Comparison of ENCODE assay signal across 14 cellular contexts in genomic region chr13:24452044-24452443, GRCh38.
DNase-seq lines count a peak whose midpoint lies in the region; ATAC-seq, FAIRE-seq and TF ChIP-seq lines count a peak whose summit lies in the region.
"Had no signal": no experiment of that assay in that cellular context is flagged by ENCODE, and none has a peak within 500 bp of the region (broad histone marks: within the 10 kb centered on the region; RNA-seq: fewer than 3 reads in every experiment).

No MANE protein-coding gene starts in this region.

- in situ Hi-C loops in GM12878 (cut with MboI), result no loop called here

- H3K36me3 ChIP-seq in GM12878 (ENCODE audit: control insufficient read depth in 2 of 2, insufficient read depth in 2 of 2, low read length in 1 of 2), result peaks cover 13 to 22% of the 10 kb centered on the region in 2 experiments
- peaks cover 3% of the 10 kb centered on the region for H3K36me3 ChIP-seq in kidney epithelial cell (ENCODE audit: control insufficient read depth, insufficient read depth, low read length)

- no peak overlapping the region for H3K4me3 ChIP-seq in GM12878
- H3K4me3 ChIP-seq in kidney epithelial cell (ENCODE audit: low read depth, low read length), result no peak overlapping the region
- H3K4me3 ChIP-seq: BLaER1 treated with 17β-estradiol and CSF1 and Interleukin-3, amounts not matched to agents 10 nM and 100 nM; K562 had no signal

- TSS peak; percentile 8 for BruUV-seq in GM12878 (replicated peaks; lab: Mats Ljungman, UMichigan)

- 95% methylated on average over 9 of the region's 9 CpGs for WGBS in GM12878 (ENCODE audit: insufficient coverage, insufficient replicate concordance, low lambda C conversion rate, missing lambda C conversion rate)

- RAD21 ChIA-PET in GM12878 (lab: Charles Lee; ENCODE audit: unreplicated experiment), result no interaction called here

- no peak for TF ChIP-seq EP300 in GM12878 (IDR thresholded peaks at IDR 0.05; ENCODE audit: borderline replicate concordance in 1 of 2, control insufficient read depth in 1 of 2, low read depth in 2 of 2, low read length in 2 of 2)

- H3K79me2 ChIP-seq in GM12878 (ENCODE audit: control insufficient read depth, insufficient read depth, low read length), result no peaks in the 10 kb centered on the region

- DNase-seq in GM12878 (ENCODE audit: low read depth, low spot score) (no peak), kidney epithelial cell (ENCODE audit: low read depth) (peak; percentile 0), mucosa of gallbladder (ENCODE audit: low spot score) (peak; percentile 28), midbrain (lab: John Stamatoyannopoulos, UW) (no peak), globus pallidus (ENCODE audit: low spot score) (no peak)
- DNase-seq: CD8-positive, alpha-beta memory T cell; COR-L47; DMS 273 treated with DMSO at 0.1 percent for 48 hours; GOT3; H7 had no signal

- POLR2A ChIA-PET in GM12878 (lab: Charles Lee), result no interaction called here

- TF ChIP-seq CTCF in GM12878 (IDR thresholded peaks at IDR 0.05 in 2 of 3, conservative IDR thresholded peaks at IDR 0.05 in 1 of 3; ENCODE audit: control insufficient read depth in 2 of 3, extremely low read depth in 1 of 3, insufficient read depth in 1 of 3, low read depth in 3 of 3, low read length in 3 of 3), result no peak
- no peak for TF ChIP-seq CTCF in kidney epithelial cell (IDR thresholded peaks at IDR 0.05; ENCODE audit: insufficient read depth, low read length, poor library complexity, severe bottlenecking)

- no peak overlapping the region for H3K4me2 ChIP-seq in GM12878 (ENCODE audit: control insufficient read depth, insufficient read depth)
- H3K4me2 ChIP-seq: BLaER1 treated with 17β-estradiol and CSF1 and Interleukin-3, amounts not matched to agents 10 nM and 100 nM had no signal

- H3K27ac ChIP-seq in GM12878 (ENCODE audit: control insufficient read depth, insufficient read depth), result no peak overlapping the region
- H3K27ac ChIP-seq: BLaER1 treated with 17β-estradiol and CSF1 and Interleukin-3, amounts not matched to agents 10 nM and 100 nM had no signal

- H3K9ac ChIP-seq in GM12878 (ENCODE audit: control insufficient read depth, insufficient read depth, low read length), result no peak overlapping the region
- H3K9ac ChIP-seq: BLaER1 treated with 17β-estradiol and CSF1 and Interleukin-3, amounts not matched to agents 10 nM and 100 nM had no signal

- intact Hi-C loops in GM12878 (cut with micrococcal nuclease; ENCODE audit: unreplicated experiment), result no loop called here

- H3K27me3 ChIP-seq in GM12878 (replicated peaks in 1 of 2; ENCODE audit: control insufficient read depth in 2 of 2, insufficient read depth in 2 of 2, low read length in 1 of 2) (no peaks in the 10 kb centered on the region), kidney epithelial cell (ENCODE audit: control insufficient read depth, insufficient read depth, low read length) (no peaks in the 10 kb centered on the region)
- H3K27me3 ChIP-seq: BLaER1 treated with 17β-estradiol and CSF1 and Interleukin-3, amounts not matched to agents 10 nM and 100 nM had no signal

- H3K9me3 ChIP-seq in GM12878 (replicated peaks; ENCODE audit: control insufficient read depth, insufficient read depth, low read length), result no peaks in the 10 kb centered on the region
- H3K9me3 ChIP-seq: BLaER1 treated with 17β-estradiol and CSF1 and Interleukin-3, amounts not matched to agents 10 nM and 100 nM had no signal

- ATAC-seq in GM12878 (no peak), HG03354 (IDR thresholded peaks at IDR 0.05; ENCODE audit: poor library complexity, severe bottlenecking, unreplicated experiment) (no peak)
- ATAC-seq: K562 had no signal

- FAIRE-seq in GM12878 (lab: Jason Lieb, UNC), result no peak
- FAIRE-seq: G401.6, K562 had no signal

- H2AFZ ChIP-seq in GM12878 (ENCODE audit: control insufficient read depth, low read depth, low read length), result no peak overlapping the region

- SMC1A ChIA-PET in GM12878 (lab: Charles Lee; ENCODE audit: uncharacterized antibody, unreplicated experiment), result no interaction called here

- CTCF ChIA-PET in GM12878 (lab: Yijun Ruan, JAX), result interaction anchor here (0.8 to 1.2 kb wide), 2 partner anchors 9 to 12 kb away, joined by 3 to 5 read pairs; no protein-coding TSS in a partner anchor

- no peaks in the 10 kb centered on the region for H4K20me1 ChIP-seq in GM12878 (ENCODE audit: control insufficient read depth, insufficient read depth)

- H3K4me1 ChIP-seq in GM12878 (ENCODE audit: control insufficient read depth, insufficient read depth, low read length), result no peaks in the 10 kb centered on the region
- H3K4me1 ChIP-seq: BLaER1 treated with 17β-estradiol and CSF1 and Interleukin-3, amounts not matched to agents 10 nM and 100 nM had no signal

- TF ChIP-seq POLR2A in GM12878 (IDR thresholded peaks at IDR 0.05; ENCODE audit: low read depth, low read length), result no peak

- no peak for TF ChIP-seq RAD21 in GM12878 (IDR thresholded peaks at IDR 0.05; ENCODE audit: insufficient read depth, low read depth, low read length)

TF ChIP-seq in GM12878, 131 proteins besides CTCF, POLR2A, EP300 and RAD21:
- no peak for TF ChIP-seq SMARCA5 (IDR thresholded peaks at IDR 0.05)
- no peak for TF ChIP-seq LARP7 (IDR thresholded peaks at IDR 0.05)
- no peak for TF ChIP-seq RELA (IDR thresholded peaks at IDR 0.05; ENCODE audit: borderline replicate concordance, partially characterized antibody)
- TF ChIP-seq IKZF1 (conservative IDR thresholded peaks at IDR 0.05), result no peak
- no peak for TF ChIP-seq STAT1 (conservative IDR thresholded peaks at IDR 0.05)
- no peak for TF ChIP-seq PKNOX1 (IDR thresholded peaks at IDR 0.05)
- TF ChIP-seq CBX5 (IDR thresholded peaks at IDR 0.05; ENCODE audit: low read depth), result no peak
- no peak for TF ChIP-seq USF2 (IDR thresholded peaks at IDR 0.05; ENCODE audit: borderline replicate concordance, low read depth, low read length)
- TF ChIP-seq ZNF687 (IDR thresholded peaks at IDR 0.05), result no peak
- no peak for TF ChIP-seq POU2F2 (IDR thresholded peaks at IDR 0.05; ENCODE audit: borderline replicate concordance, low read depth, low read length)

Comparison
In these comparisons a context has a peak if more than half of its experiments do, and no peak if none do; other contexts are left out.
1. DNase-seq: peak in kidney epithelial cell (single experiment) and mucosa of gallbladder (single experiment); none in GM12878 (single experiment), midbrain (single experiment) and globus pallidus (single experiment).